ENCODE assay signal across 1 cellular context in the genomic region with DNA sequence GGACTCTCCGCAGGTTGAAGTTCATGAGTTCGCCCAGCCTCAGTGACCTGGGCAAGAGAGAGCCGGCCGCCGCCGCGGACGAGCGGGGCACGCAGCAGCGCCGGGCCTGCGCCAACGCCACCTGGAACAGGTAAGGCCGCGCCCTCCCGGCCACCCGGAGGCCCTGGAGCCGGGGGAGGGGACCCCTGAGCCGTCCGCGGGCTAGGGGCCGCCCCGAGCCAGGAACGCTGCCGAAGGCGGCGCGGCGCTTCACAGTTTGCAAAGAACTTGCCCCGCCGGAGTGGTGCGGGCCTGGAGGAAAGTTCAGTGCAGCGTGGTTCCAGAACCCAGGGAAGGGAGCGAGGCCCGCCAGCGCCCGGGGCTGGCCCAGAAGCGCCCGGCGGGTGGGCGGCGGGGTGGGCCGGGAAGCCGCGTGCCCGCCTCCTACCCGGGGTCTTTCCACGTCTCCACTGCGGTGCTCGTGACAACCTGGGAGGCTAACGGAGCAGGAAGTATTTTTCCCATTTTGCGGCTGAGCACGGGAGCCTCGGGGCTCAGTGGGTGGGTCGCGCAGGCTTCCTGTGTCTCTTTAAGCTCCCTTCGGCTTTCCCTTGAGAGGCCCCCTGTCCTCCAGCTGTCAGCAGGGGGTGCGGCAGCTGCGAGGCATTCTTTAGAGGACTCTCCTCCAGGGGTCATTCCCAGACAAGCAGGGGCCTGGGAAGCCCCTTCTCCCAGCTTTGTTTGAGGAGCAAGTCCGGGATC.
TF ChIP-seq lines count a peak whose summit lies in the region.

No MANE protein-coding gene starts in this region.

TF ChIP-seq in SK-N-SH, 30 proteins besides CTCF, POLR2A, EP300 and RAD21 (continued from another document):
- TF ChIP-seq REST (IDR thresholded peaks at IDR 0.05; ENCODE audit: low read depth, low read length) (no peak), MXI1 (IDR thresholded peaks at IDR 0.05; ENCODE audit: low read depth, low read length) (no peak), MEF2A (IDR thresholded peaks at IDR 0.05; ENCODE audit: borderline replicate concordance, low read depth) (no peak), RCOR1 (IDR thresholded peaks at IDR 0.05; ENCODE audit: low read length) (no peak), SIN3A (IDR thresholded peaks at IDR 0.05; ENCODE audit: borderline replicate concordance, low read depth, low read length) (no peak)
